Comparison of ENCODE assay signal across 32 cellular contexts in genomic region chr2:221107424-221107823, GRCh38.
"Had no signal": no experiment of that assay in that cellular context is flagged by ENCODE, and none has a peak within 500 bp of the region (broad histone marks: within the 10 kb centered on the region; RNA-seq: fewer than 3 reads in every experiment).

No MANE protein-coding gene starts in this region.

- H3K4me1 ChIP-seq: breast epithelium had no signal

- H3K36me3 ChIP-seq: adrenal gland, ascending aorta, brain microvascular endothelial cell, breast epithelium, cardiac muscle cell had no signal

- DNase-seq: activated effector memory CD4-positive, alpha-beta T cell treated with anti-CD3 and anti-CD28 coated beads, Interleukin-2, amount 50 U/mL, for 16 hours; activated effector memory CD4-positive, alpha-beta T cell treated with Interleukin-2 at 50 U/mL for 16 hours; activated gamma-delta T cell; activated gamma-delta T cell treated with Interleukin-2 at 50 U/mL for 16 hours; activated naive CD4-positive, alpha-beta T cell; activated naive CD4-positive, alpha-beta T cell treated with anti-CD3 and anti-CD28 coated beads for 36 hours; activated naive CD4-positive, alpha-beta T cell treated with anti-CD3 and anti-CD28 coated beads, Interleukin-2, amount 10 ng/mL, durations not matched to agents 7 days and 5 days; activated naive CD4-positive, alpha-beta T cell treated with anti-CD3 and anti-CD28 coated beads, Interleukin-2, amount 50 U/mL, for 16 hours; activated naive CD4-positive, alpha-beta T cell treated with Interleukin-2 at 50 U/mL for 16 hours; activated naive CD8-positive, alpha-beta T cell treated with anti-CD3 and anti-CD28 coated beads for 36 hours; activated naive CD8-positive, alpha-beta T cell treated with anti-CD3 and anti-CD28 coated beads, Interleukin-2, amount 10 ng/mL, durations not matched to agents 7 days and 5 days; activated naive CD8-positive, alpha-beta T cell treated with anti-CD3 and anti-CD28 coated beads, Interleukin-2, amount 50 U/mL, for 24 hours; activated T-cell treated with anti-CD3 and anti-CD28 coated beads, Interleukin-2, amount 50 U/mL, for 1 hour; activated T-cell treated with anti-CD3 and anti-CD28 coated beads, Interleukin-2, amount 50 U/mL, for 24 hours; activated T-cell treated with anti-CD3 and anti-CD28 coated beads, Interleukin-2, amount 50 U/mL, for 4 hours; activated T-cell treated with anti-CD3 and anti-CD28 coated beads, Interleukin-2, amount 50 U/mL, for 48 hours; activated T-cell treated with anti-CD3 and anti-CD28 coated beads, Interleukin-2, amount 50 U/mL, for 72 hours; adrenal gland; amniotic stem cell; amygdala; anterior cingulate cortex; aorta; body of pancreas; brain microvascular endothelial cell; caudate nucleus; central memory CD4-positive, alpha-beta T cell; cerebellar nuclear complex had no signal

- H3K4me3 ChIP-seq: adrenal gland, ascending aorta, body of pancreas, breast epithelium, cardiac muscle cell had no signal

- ATAC-seq: activated naive CD4-positive, alpha-beta T cell treated with anti-CD3 and anti-CD28 coated beads, Interleukin-2, amount 50 U/mL, for 72 hours; activated naive CD8-positive, alpha-beta T cell treated with anti-CD3 and anti-CD28 coated beads, Interleukin-2, amount 50 U/mL, for 24 hours; activated T-cell treated with anti-CD3 and anti-CD28 coated beads, Interleukin-2, amount 50 U/mL, for 4 hours; activated T-cell treated with anti-CD3 and anti-CD28 coated beads, Interleukin-2, amount 50 U/mL, for 72 hours; activated T-helper 17 cell treated with anti-CD3 and anti-CD28 coated beads, Interleukin-2, amount 50 U/mL, for 72 hours; body of pancreas had no signal

- H3K9me3 ChIP-seq: adrenal gland, ascending aorta, body of pancreas, breast epithelium had no signal
